In the genomic region with DNA sequence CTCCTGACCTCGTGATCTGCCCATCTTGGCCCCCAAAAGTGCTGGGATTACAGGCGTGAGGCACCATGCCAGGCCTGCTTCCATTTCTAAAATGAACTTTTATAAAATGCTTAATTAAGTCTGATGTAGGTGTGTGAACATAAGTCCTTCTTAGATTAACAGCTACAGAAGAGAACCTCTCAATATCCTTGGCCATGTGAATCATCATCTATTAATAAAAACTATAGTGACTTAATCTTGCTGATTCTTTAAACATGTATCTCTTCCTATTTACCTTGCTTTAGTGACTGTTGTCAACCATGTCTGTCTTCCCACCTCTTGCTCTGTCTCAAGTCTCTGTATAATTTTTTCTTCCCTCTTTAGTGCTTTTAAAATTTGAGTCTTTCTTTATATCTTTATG, we compare ENCODE assay signal across 1 cellular context.
TF ChIP-seq lines count a peak whose summit lies in the region.

No MANE protein-coding gene starts in this region.

TF ChIP-seq in GM23338, 12 proteins besides CTCF, POLR2A, EP300 and RAD21 (continued from another document):
- TF ChIP-seq, protein P1, sequence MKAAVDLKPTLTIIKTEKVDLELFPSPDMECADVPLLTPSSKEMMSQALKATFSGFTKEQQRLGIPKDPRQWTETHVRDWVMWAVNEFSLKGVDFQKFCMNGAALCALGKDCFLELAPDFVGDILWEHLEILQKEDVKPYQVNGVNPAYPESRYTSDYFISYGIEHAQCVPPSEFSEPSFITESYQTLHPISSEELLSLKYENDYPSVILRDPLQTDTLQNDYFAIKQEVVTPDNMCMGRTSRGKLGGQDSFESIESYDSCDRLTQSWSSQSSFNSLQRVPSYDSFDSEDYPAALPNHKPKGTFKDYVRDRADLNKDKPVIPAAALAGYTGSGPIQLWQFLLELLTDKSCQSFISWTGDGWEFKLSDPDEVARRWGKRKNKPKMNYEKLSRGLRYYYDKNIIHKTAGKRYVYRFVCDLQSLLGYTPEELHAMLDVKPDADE (IDR thresholded peaks at IDR 0.05): no peak
- TF ChIP-seq POLR2AphosphoS5 (IDR thresholded peaks at IDR 0.05; ENCODE audit: low read depth) (no peak), EZH2phosphoT487 (IDR thresholded peaks at IDR 0.05; ENCODE audit: unreplicated experiment) (no peak), ZNF331 (CRISPR knock-in tag; IDR thresholded peaks at IDR 0.05; ENCODE audit: low read depth) (no peak), EZH2 (IDR thresholded peaks at IDR 0.05; ENCODE audit: low read depth, unreplicated experiment) (no peak), ZNF114 (CRISPR knock-in tag; IDR thresholded peaks at IDR 0.05) (no peak)
- TF ChIP-seq, protein P2, sequence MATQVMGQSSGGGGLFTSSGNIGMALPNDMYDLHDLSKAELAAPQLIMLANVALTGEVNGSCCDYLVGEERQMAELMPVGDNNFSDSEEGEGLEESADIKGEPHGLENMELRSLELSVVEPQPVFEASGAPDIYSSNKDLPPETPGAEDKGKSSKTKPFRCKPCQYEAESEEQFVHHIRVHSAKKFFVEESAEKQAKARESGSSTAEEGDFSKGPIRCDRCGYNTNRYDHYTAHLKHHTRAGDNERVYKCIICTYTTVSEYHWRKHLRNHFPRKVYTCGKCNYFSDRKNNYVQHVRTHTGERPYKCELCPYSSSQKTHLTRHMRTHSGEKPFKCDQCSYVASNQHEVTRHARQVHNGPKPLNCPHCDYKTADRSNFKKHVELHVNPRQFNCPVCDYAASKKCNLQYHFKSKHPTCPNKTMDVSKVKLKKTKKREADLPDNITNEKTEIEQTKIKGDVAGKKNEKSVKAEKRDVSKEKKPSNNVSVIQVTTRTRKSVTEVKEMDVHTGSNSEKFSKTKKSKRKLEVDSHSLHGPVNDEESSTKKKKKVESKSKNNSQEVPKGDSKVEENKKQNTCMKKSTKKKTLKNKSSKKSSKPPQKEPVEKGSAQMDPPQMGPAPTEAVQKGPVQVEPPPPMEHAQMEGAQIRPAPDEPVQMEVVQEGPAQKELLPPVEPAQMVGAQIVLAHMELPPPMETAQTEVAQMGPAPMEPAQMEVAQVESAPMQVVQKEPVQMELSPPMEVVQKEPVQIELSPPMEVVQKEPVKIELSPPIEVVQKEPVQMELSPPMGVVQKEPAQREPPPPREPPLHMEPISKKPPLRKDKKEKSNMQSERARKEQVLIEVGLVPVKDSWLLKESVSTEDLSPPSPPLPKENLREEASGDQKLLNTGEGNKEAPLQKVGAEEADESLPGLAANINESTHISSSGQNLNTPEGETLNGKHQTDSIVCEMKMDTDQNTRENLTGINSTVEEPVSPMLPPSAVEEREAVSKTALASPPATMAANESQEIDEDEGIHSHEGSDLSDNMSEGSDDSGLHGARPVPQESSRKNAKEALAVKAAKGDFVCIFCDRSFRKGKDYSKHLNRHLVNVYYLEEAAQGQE (IDR thresholded peaks at IDR 0.05; ENCODE audit: unreplicated experiment): no peak
